ENCODE assay signal across 8 cellular contexts in genomic region chr11:47847537-47847891, GRCh38. TPM values are rescaled to one million over a fixed set of nuclear protein-coding genes. Genes with fewer than 3 reads are reported as not detected.
A peak's percentile ranks its signal among the peaks of the same experiment; 100 is the strongest.
DNase-seq lines count a peak whose midpoint lies in the region; ATAC-seq, FAIRE-seq and TF ChIP-seq lines count a peak whose summit lies in the region.

No MANE protein-coding gene starts in this region.

- WGBS in HepG2 (ENCODE audit: low lambda C conversion rate) = 6% methylated on average over 8 of the region's 8 CpGs
- WGBS in testis, 2 donors = 3% methylated on average over 8 of the region's 8 CpGs

- H3K36me3 ChIP-seq in HepG2 (replicated peaks in 1 of 2; ENCODE audit: control insufficient read depth in 1 of 2, insufficient read depth in 2 of 2, low read length in 2 of 2) = peaks cover 9 to 32% of the 10 kb centered on the region in 2 experiments
- no peaks in the 10 kb centered on the region for H3K36me3 ChIP-seq in testis (ENCODE audit: low read depth, missing control alignments)

- peaks cover 50% of the 10 kb centered on the region for H3K79me2 ChIP-seq in HepG2 (ENCODE audit: insufficient read depth, low read length)

- intact Hi-C loops in HepG2 (cut with micrococcal nuclease; ENCODE audit: unreplicated experiment) = no loop called here
- intact Hi-C loops in testis (cut with DNase I; ENCODE audit: low total_unique reads) = no loop called here

- H3K27me3 ChIP-seq in HepG2 (ENCODE audit: control insufficient read depth in 1 of 2, insufficient read depth in 2 of 2, low read length in 2 of 2) (no peaks in the 10 kb centered on the region; a peak in 2 of 5 replicates), testis (no peaks in the 10 kb centered on the region)

- DNase-seq in activated CD4-positive, alpha-beta T cell treated with anti-CD3 and anti-CD28 coated beads, Interleukin-2, amount 10 ng/mL, durations not matched to agents 7 days and 5 days = no peak
- no peak for DNase-seq in activated CD4-positive, alpha-beta T cell treated with anti-CD3 and anti-CD28 coated beads, Interleukin-2, amount 50 U/mL, for 4 hours
- no peak for DNase-seq in HepG2 (ENCODE audit: low spot score)
- no peak for DNase-seq in testis
- no peak for DNase-seq in NOMO-1 treated with dmso at 0.1 percent for 144 hours (lab: John Stamatoyannopoulos, UW; ENCODE audit: unreplicated experiment)
- no peak for DNase-seq in superior temporal gyrus (ENCODE audit: extremely low spot score)
- DNase-seq in putamen (ENCODE audit: low spot score) = no peak

- CTCF ChIA-PET in activated CD4-positive, alpha-beta T cell treated with anti-CD3 and anti-CD28 coated beads, Interleukin-2, amount 10 ng/mL, durations not matched to agents 7 days and 5 days (lab: Charles Lee) = interaction anchor here (0.8 to 1.1 kb wide), 3 partner anchors 9 to 165 kb away, joined by 3 read pairs; no protein-coding TSS in a partner anchor
- CTCF ChIA-PET in HepG2 (lab: Yijun Ruan, JAX; ENCODE audit: low intra/inter-chr PET ratio, low total read pairs) = interaction anchor here (0.6 kb wide), 1 partner anchor 124 kb away, joined by 3 read pairs; no protein-coding TSS in a partner anchor

- H3K4me1 ChIP-seq in HepG2 (ENCODE audit: insufficient read depth, low read length) = peaks cover 57% of the 10 kb centered on the region
- peaks cover 12% of the 10 kb centered on the region for H3K4me1 ChIP-seq in testis

- H3K27ac Mint-ChIP-seq in activated CD4-positive, alpha-beta T cell treated with anti-CD3 and anti-CD28 coated beads, Interleukin-2, amount 10 ng/mL, durations not matched to agents 7 days and 5 days = peak overlapping the region; percentile 100

- ATAC-seq in HepG2 = no peak

- H3K4me2 ChIP-seq in HepG2 (ENCODE audit: low read depth, low read length) = peak overlapping the region; percentile 98

- no peak for TF ChIP-seq RAD21 in HepG2 (CRISPR knock-in tag; IDR thresholded peaks at IDR 0.05)

- peak overlapping the region; percentile 99 for H3K4me3 Mint-ChIP-seq in activated CD4-positive, alpha-beta T cell treated with anti-CD3 and anti-CD28 coated beads, Interleukin-2, amount 10 ng/mL, durations not matched to agents 7 days and 5 days

- POLR2A ChIA-PET in activated CD4-positive, alpha-beta T cell treated with anti-CD3 and anti-CD28 coated beads, Interleukin-2, amount 10 ng/mL, durations not matched to agents 7 days and 5 days (lab: Charles Lee) = interaction anchor here (0.6 kb wide), 1 partner anchor 51 kb away, joined by 3 read pairs; no protein-coding TSS in a partner anchor
- POLR2A ChIA-PET in HepG2 (lab: Yijun Ruan, JAX) = interaction anchor here (1.0 to 1.1 kb wide), 4 partner anchors 17 to 421 kb away, joined by 3 to 5 read pairs (median 3); partner anchors contain the start of gene C1QTNF4

- H3K9ac ChIP-seq in HepG2 (ENCODE audit: insufficient read depth, low read depth, low read length) = peak overlapping the region; percentile 97

- H3K9me3 ChIP-seq in HepG2 (ENCODE audit: low read length) = no peaks in the 10 kb centered on the region
- no peaks in the 10 kb centered on the region for H3K9me3 ChIP-seq in testis

- H3K27me3 Mint-ChIP-seq in activated CD4-positive, alpha-beta T cell treated with anti-CD3 and anti-CD28 coated beads, Interleukin-2, amount 10 ng/mL, durations not matched to agents 7 days and 5 days = no peaks in the 10 kb centered on the region

- in situ Hi-C loops in HepG2 (cut with HindIII; ENCODE audit: extremely low pct_ligation_motif_present, low pct_unique_long_range_greater_than_20kb) = no loop called here

- H2AFZ ChIP-seq in HepG2 (ENCODE audit: low read length) = peak overlapping the region; percentile 75

- H3K4me3 ChIP-seq in HepG2 (replicated peaks in 1 of 3; ENCODE audit: insufficient read depth in 1 of 3, low read depth in 2 of 3, low read length in 3 of 3) = peak overlapping the region; percentile 78 to 96 (median 86)
- peak overlapping the region; percentile 71 to 84 for H3K4me3 ChIP-seq in testis

- no peak for TF ChIP-seq POLR2A in HepG2 (IDR thresholded peaks at IDR 0.05; ENCODE audit: insufficient read depth in 1 of 2, low read depth in 2 of 2, low read length in 2 of 2)
- no peak for TF ChIP-seq POLR2A in testis (IDR thresholded peaks at IDR 0.05)

- H3K9me3 Mint-ChIP-seq in activated CD4-positive, alpha-beta T cell treated with anti-CD3 and anti-CD28 coated beads, Interleukin-2, amount 10 ng/mL, durations not matched to agents 7 days and 5 days = no peaks in the 10 kb centered on the region

- TF ChIP-seq EP300 in HepG2 (IDR thresholded peaks at IDR 0.05; ENCODE audit: low read depth in 2 of 2, low read length in 2 of 2) (no peak), HepG2 (CRISPR knock-in tag; IDR thresholded peaks at IDR 0.05; ENCODE audit: borderline replicate concordance) (no peak)

- TF ChIP-seq CTCF in HepG2 (CRISPR knock-in tag; IDR thresholded peaks at IDR 0.05) = no peak
- TF ChIP-seq CTCF in testis (IDR thresholded peaks at IDR 0.05) = no peak

- H3K27ac ChIP-seq in angular gyrus (ENCODE audit: low read depth, low read length) (peak overlapping the region; percentile 94), HepG2 (ENCODE audit: extremely low read length, insufficient read depth, low read length) (peak overlapping the region; percentile 87), testis (peak overlapping the region; percentile 90 to 93)

- no peaks in the 10 kb centered on the region for H4K20me1 ChIP-seq in HepG2 (ENCODE audit: insufficient read depth, low read length)

- peaks cover 24% of the 10 kb centered on the region for H3K36me3 Mint-ChIP-seq in activated CD4-positive, alpha-beta T cell treated with anti-CD3 and anti-CD28 coated beads, Interleukin-2, amount 10 ng/mL, durations not matched to agents 7 days and 5 days (ENCODE audit: low read depth)

- no peak for FAIRE-seq in HepG2 (lab: Jason Lieb, UNC)

- BruUV-seq in HepG2 (replicated peaks; lab: Mats Ljungman, UMichigan) = no TSS peak

- peaks cover 51% of the 10 kb centered on the region for H3K4me1 Mint-ChIP-seq in activated CD4-positive, alpha-beta T cell treated with anti-CD3 and anti-CD28 coated beads, Interleukin-2, amount 10 ng/mL, durations not matched to agents 7 days and 5 days

TF ChIP-seq in HepG2, 621 proteins besides CTCF, POLR2A, EP300 and RAD21 (continues in another document):
- TF ChIP-seq ZNF121 (CRISPR knock-in tag; IDR thresholded peaks at IDR 0.05) = no peak
- no peak for TF ChIP-seq THRA (CRISPR knock-in tag; IDR thresholded peaks at IDR 0.05; ENCODE audit: borderline replicate concordance)
- TF ChIP-seq ZBTB34 (CRISPR knock-in tag; IDR thresholded peaks at IDR 0.05) = no peak
- 0 out of 2 replicates have a peak, but pooled peaks have one; percentile 8 for TF ChIP-seq KLF11 (CRISPR knock-in tag; IDR thresholded peaks at IDR 0.05)
- TF ChIP-seq HNRNPK (IDR thresholded peaks at IDR 0.05; ENCODE audit: low read depth, low read length, poor library complexity, severe bottlenecking) = peak; percentile 41
- no peak for TF ChIP-seq SMC3 (IDR thresholded peaks at IDR 0.05; ENCODE audit: low read length)

RNA-seq across cellular contexts. Expression of gene NUP160, which starts 0.6 kb away (rescaled TPM):
- total RNA-seq in activated CD4-positive, alpha-beta T cell treated with anti-CD3 and anti-CD28 coated beads, Interleukin-2, amount 10 ng/mL, durations not matched to agents 7 days and 5 days = 10 to 100 TPM; 66.3 to 67.3 TPM
- 43.5 and 90.2 TPM in 2 replicates for total RNA-seq in HepG2 (2016; rRNA removed; fragmentation: Illumina TruSeq; extraction: Trizol)
- total RNA-seq in HepG2 (2016; cell fraction: cytosol; rRNA removed; fragmentation: Illumina TruSeq; extraction: Trizol; ENCODE audit: low read depth) = 8.0 and 9.8 TPM in 2 replicates
- 42.4 and 84.6 TPM in 2 replicates for total RNA-seq in HepG2 (2016; cell fraction: insoluble cytoplasmic fraction; rRNA removed; fragmentation: Illumina TruSeq; extraction: Trizol)
- total RNA-seq in HepG2 (2016; cell fraction: membrane; rRNA removed; fragmentation: Illumina TruSeq; extraction: Trizol) = 13.4 and 16.5 TPM in 2 replicates
- 55.3 and 58.7 TPM in 2 replicates for total RNA-seq in HepG2 (2016; cell fraction: nucleus; rRNA removed; fragmentation: Illumina TruSeq; extraction: Trizol)
- polyA plus RNA-seq in HepG2 (2011; rRNA removed) = 24.3 and 28.3 TPM in 2 replicates
- polyA plus RNA-seq in HepG2 (2011; cell fraction: cytosol; rRNA removed) = 15.2 and 20.7 TPM in 2 replicates
- 27.7 and 29.3 TPM in 2 replicates for polyA plus RNA-seq in HepG2 (2011; cell fraction: nucleus; rRNA removed)
- 22.7 and 40.1 TPM in 2 replicates for polyA plus RNA-seq in HepG2 (2012)
- 2.0 and 2.1 TPM in 2 replicates for polyA plus RNA-seq in HepG2 (2016; cell fraction: cytosol; fragmentation: Illumina TruSeq; extraction: Trizol; ENCODE audit: low read depth)
- 55.7 and 57.3 TPM in 2 replicates for polyA plus RNA-seq in HepG2 (2016; cell fraction: insoluble cytoplasmic fraction; fragmentation: Illumina TruSeq; extraction: Trizol; ENCODE audit: low read depth)
- polyA plus RNA-seq in HepG2 (2016; cell fraction: membrane; fragmentation: Illumina TruSeq; extraction: Trizol; ENCODE audit: low read depth) = 5.2 and 5.8 TPM in 2 replicates
- polyA plus RNA-seq in HepG2 (2016; cell fraction: nucleus; fragmentation: Illumina TruSeq; extraction: Trizol; ENCODE audit: insufficient read depth, low read depth) = 64.5 and 69.5 TPM in 2 replicates
- 58.1 and 287 TPM in 2 replicates for polyA minus RNA-seq in HepG2 (2011; rRNA and poly(A)+ RNA removed; ENCODE audit: low replicate concordance)
- polyA minus RNA-seq in HepG2 (2011; cell fraction: cytosol; rRNA and poly(A)+ RNA removed) = 35.4 and 35.5 TPM in 2 replicates
- polyA minus RNA-seq in HepG2 (2011; cell fraction: nucleus; rRNA and poly(A)+ RNA removed) = 66.2 and 89.3 TPM in 2 replicates
- 10 to 100 TPM; 46.1 to 50.6 TPM for total RNA-seq in testis
- 28.4 TPM for polyA plus RNA-seq in testis (ENCODE audit: insufficient read depth, low read depth, low replicate concordance)
